ENCODE assay signal across 8 cellular contexts in the genomic region with DNA sequence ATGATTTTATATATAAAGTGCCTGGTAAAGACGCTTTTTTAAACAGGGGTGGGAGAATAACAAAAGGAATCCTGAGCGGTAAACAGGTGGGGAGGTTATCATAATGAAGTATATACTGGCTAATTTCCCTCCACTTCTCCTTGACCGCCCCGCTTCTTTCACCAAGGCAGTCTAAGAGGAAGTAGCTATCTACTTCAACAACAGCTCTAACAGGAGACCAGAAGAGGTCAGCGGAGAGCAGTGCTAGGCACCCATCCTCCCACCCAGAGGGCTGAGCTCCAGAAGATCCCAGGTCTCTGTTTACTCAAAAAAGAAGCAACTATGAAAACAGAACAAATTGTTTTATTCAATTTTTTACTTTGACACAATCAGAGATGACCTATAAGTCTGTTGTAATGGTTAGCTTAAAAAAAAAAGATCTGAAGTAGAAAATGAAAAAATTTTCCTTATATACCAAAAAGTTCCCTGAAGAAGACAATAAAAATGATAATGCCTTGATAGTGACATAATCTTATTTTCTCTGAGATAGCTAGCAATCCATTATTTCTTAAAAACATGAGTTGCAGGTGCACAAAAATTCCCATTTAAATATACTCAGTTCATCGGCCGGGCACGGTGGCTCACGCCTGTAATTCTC.
DNase-seq lines count a peak whose midpoint lies in the region; ATAC-seq lines count a peak whose summit lies in the region.

No MANE protein-coding gene starts in this region.

- peak; percentile 86 for ATAC-seq in GM19467 (IDR thresholded peaks at IDR 0.05; ENCODE audit: unreplicated experiment)
- ATAC-seq in GM21717 (IDR thresholded peaks at IDR 0.05; ENCODE audit: unreplicated experiment) = no peak

- DNase-seq in EH (ENCODE audit: low read depth) (peak; percentile 73), HUDEP-2 (lab: John Stamatoyannopoulos, UW; ENCODE audit: unreplicated experiment in 76 of 76) (peak in 58 of 76 experiments; percentile 7 to 69 (median 42)), OCI-M2 (lab: John Stamatoyannopoulos, UW; ENCODE audit: unreplicated experiment) (peak; percentile 25), astrocyte of the hippocampus (ENCODE audit: low read depth, low spot score) (peak; percentile 73), iPS-NIHi11 (ENCODE audit: low spot score) (peak; percentile 75)
- DNase-seq in stimulated activated CD4-positive, alpha-beta T cell treated with anti-CD3 and anti-CD28 coated beads, Interleukin-2, amount 100 ng/mL, for 24 hours = peak; percentile 22 to 23

Comparison
In these comparisons a context has a peak if more than half of its experiments do, and no peak if none do; other contexts are left out.
1. DNase-seq: peak in every context shown above with its lines; median percentile 75 in iPS-NIHi11; 73 in EH; 73 in astrocyte of the hippocampus; 42 in HUDEP-2; 25 in OCI-M2; 22 in stimulated activated CD4-positive, alpha-beta T cell treated with anti-CD3 and anti-CD28 coated beads, Interleukin-2, amount 100 ng/mL, for 24 hours.